In the genomic region with DNA sequence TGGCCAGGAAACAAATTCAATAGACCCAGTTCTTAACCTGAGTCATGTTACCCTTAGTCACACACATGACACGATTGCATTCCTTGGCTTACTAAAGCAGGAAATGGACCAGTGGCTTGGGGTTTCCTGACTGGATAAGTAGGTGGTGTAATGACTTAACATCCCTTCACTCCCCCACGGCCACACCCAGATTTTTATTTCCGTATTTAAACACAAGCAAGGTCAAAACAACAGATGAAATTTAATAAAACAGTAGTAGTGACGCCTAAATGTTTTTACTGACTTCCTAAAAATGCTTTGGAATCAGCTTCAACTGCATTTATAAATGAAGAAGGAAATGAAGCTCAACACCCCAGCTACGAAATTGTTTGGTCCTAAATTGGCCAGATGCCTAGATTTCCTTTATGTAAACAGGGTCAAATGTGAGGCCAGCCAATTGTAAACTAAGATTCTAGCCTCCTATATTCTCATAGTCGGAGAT, we compare ENCODE assay signal across 9 cellular contexts.
DNase-seq lines count a peak whose midpoint lies in the region; ATAC-seq and TF ChIP-seq lines count a peak whose summit lies in the region.
"Had no signal": no experiment of that assay in that cellular context is flagged by ENCODE, and none has a peak within 500 bp of the region (broad histone marks: within the 10 kb centered on the region; RNA-seq: fewer than 3 reads in every experiment).

No MANE protein-coding gene starts in this region.

- H3K79me2 ChIP-seq in osteoblast (ENCODE audit: insufficient read depth, low read length): no peaks in the 10 kb centered on the region
- no peaks in the 10 kb centered on the region for H3K79me2 ChIP-seq in neural progenitor cell (ENCODE audit: low read depth)

- no peaks in the 10 kb centered on the region for H3K36me3 ChIP-seq in osteoblast (ENCODE audit: insufficient read depth, low read length)
- H3K36me3 ChIP-seq in neural progenitor cell: no peaks in the 10 kb centered on the region

- H3K4me3 Mint-ChIP-seq in T-cell (peak overlapping the region in 1 of 3 donors; percentile 40), neural progenitor cell (no peak overlapping the region)

- TF ChIP-seq CTCF in osteoblast (IDR thresholded peaks at IDR 0.05; ENCODE audit: extremely low read depth, low read depth, low read length) (no peak), neural progenitor cell (IDR thresholded peaks at IDR 0.05) (no peak)

- peak; percentile 63 to 76 for ATAC-seq in activated CD4-positive, CD25-positive, alpha-beta regulatory T cell treated with anti-CD3 and anti-CD28 coated beads, Interleukin-2, amount 50 U/mL, for 24 hours
- ATAC-seq in T-cell (replicated peaks in 1 of 4): peak in 3 of 4 experiments; percentile 50 to 66 (median 54)
- no peak for ATAC-seq in HG03442 (IDR thresholded peaks at IDR 0.05; ENCODE audit: unreplicated experiment)
- ATAC-seq in HG03159 (IDR thresholded peaks at IDR 0.05; ENCODE audit: unreplicated experiment): no peak

- H3K4me1 ChIP-seq in osteoblast (ENCODE audit: insufficient read depth, low read length): peaks cover 21% of the 10 kb centered on the region
- no peaks in the 10 kb centered on the region for H3K4me1 ChIP-seq in neural progenitor cell

- POLR2A ChIA-PET in T-cell (lab: Charles Lee): no interaction called here

- H3K27ac Mint-ChIP-seq in T-cell (no peak overlapping the region), neural progenitor cell (no peak overlapping the region)

- H3K27me3 ChIP-seq in osteoblast (ENCODE audit: insufficient read depth, low read length): no peaks in the 10 kb centered on the region
- no peaks in the 10 kb centered on the region for H3K27me3 ChIP-seq in neural progenitor cell

- H2AFZ ChIP-seq in osteoblast (ENCODE audit: low read length): peak overlapping the region; percentile 38
- no peak overlapping the region for H2AFZ ChIP-seq in neural progenitor cell (replicated peaks)

- CTCF ChIA-PET in T-cell (lab: Charles Lee): no interaction called here

- H3K36me3 Mint-ChIP-seq in T-cell: peaks cover 34% of the 10 kb centered on the region
- H3K36me3 Mint-ChIP-seq in neural progenitor cell: no peaks in the 10 kb centered on the region

- no peaks in the 10 kb centered on the region for H3K27me3 Mint-ChIP-seq in T-cell
- no peaks in the 10 kb centered on the region for H3K27me3 Mint-ChIP-seq in neural progenitor cell (ENCODE audit: insufficient read depth, low read depth)

- no peak overlapping the region for H3K4me3 ChIP-seq in osteoblast (ENCODE audit: insufficient read depth, low read length)
- H3K4me3 ChIP-seq in neural progenitor cell: no peak overlapping the region

- H3K27ac ChIP-seq in epithelial cell of prostate: peak overlapping the region; percentile 90
- H3K27ac ChIP-seq in osteoblast (ENCODE audit: low read depth, low read length): peak overlapping the region; percentile 63
- H3K27ac ChIP-seq in neural progenitor cell: no peak overlapping the region
- H3K27ac ChIP-seq: C4-2B had no signal

- H3K4me2 ChIP-seq in osteoblast (ENCODE audit: insufficient read depth, low read length): peak overlapping the region; percentile 51
- no peak overlapping the region for H3K4me2 ChIP-seq in neural progenitor cell

- H4K20me1 ChIP-seq in osteoblast (ENCODE audit: insufficient read depth, low read length): no peaks in the 10 kb centered on the region
- H4K20me1 ChIP-seq in neural progenitor cell (ENCODE audit: low read depth): no peaks in the 10 kb centered on the region

- H3K4me1 Mint-ChIP-seq in T-cell (peaks cover 25 to 35% (median 31%) of the 10 kb centered on the region in 3 donors), neural progenitor cell (peaks cover 2% of the 10 kb centered on the region)

- no peak overlapping the region for H3K9ac ChIP-seq in neural progenitor cell

- DNase-seq in activated CD4-positive, CD25-positive, alpha-beta regulatory T cell treated with anti-CD3 and anti-CD28 coated beads, Interleukin-2, amount 50 U/mL, for 72 hours: no peak
- DNase-seq in T-cell: peak in 7 of 34 experiments; percentile 1 to 39 (median 4)
- DNase-seq in epithelial cell of prostate (ENCODE audit: low read depth, low spot score): peak; percentile 99
- DNase-seq in osteoblast (ENCODE audit: insufficient read length, low spot score, missing footprints): peak; percentile 95
- DNase-seq in neural progenitor cell (ENCODE audit: low spot score): no peak

- H3K9me3 ChIP-seq in osteoblast (ENCODE audit: low read depth, low read length) (no peaks in the 10 kb centered on the region), neural progenitor cell (ENCODE audit: low read depth) (no peaks in the 10 kb centered on the region)

- peaks cover 12% of the 10 kb centered on the region for H3F3A ChIP-seq in neural progenitor cell (ENCODE audit: low read depth)

- H3K9me3 Mint-ChIP-seq in T-cell: no peaks in the 10 kb centered on the region
- no peaks in the 10 kb centered on the region for H3K9me3 Mint-ChIP-seq in neural progenitor cell

Comparison
In these comparisons a context has a peak if more than half of its experiments do, and no peak if none do; other contexts are left out.
1. ATAC-seq: peak in activated CD4-positive, CD25-positive, alpha-beta regulatory T cell treated with anti-CD3 and anti-CD28 coated beads, Interleukin-2, amount 50 U/mL, for 24 hours (2 of 2) and T-cell (3 of 4); none in HG03442 (single experiment) and HG03159 (single experiment).
2. DNase-seq: peak in epithelial cell of prostate (single experiment) and osteoblast (single experiment); none in activated CD4-positive, CD25-positive, alpha-beta regulatory T cell treated with anti-CD3 and anti-CD28 coated beads, Interleukin-2, amount 50 U/mL, for 72 hours (single experiment) and neural progenitor cell (single experiment).